ENCODE assay signal across 11 cellular contexts in the genomic region with DNA sequence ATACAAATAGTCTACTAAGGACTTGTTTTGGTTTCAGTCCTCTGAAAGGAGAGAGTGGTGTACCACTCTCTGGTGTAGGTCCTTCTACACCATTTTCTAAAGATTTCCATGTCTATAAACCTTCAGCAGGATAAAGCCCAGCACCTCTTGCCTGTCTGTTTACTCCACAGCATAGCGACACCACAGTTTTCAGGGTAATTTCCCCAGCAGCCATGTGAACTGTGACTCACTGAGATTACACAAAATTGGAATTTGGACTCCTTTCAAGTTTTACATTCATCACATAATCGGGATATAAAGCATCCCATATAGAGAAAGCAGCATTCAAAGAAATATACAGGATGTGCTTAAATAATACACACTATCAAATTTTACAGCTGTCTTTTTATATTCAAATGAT.
DNase-seq lines count a peak whose midpoint lies in the region; ATAC-seq and TF ChIP-seq lines count a peak whose summit lies in the region.
"Had no signal": no experiment of that assay in that cellular context is flagged by ENCODE, and none has a peak within 500 bp of the region (broad histone marks: within the 10 kb centered on the region; RNA-seq: fewer than 3 reads in every experiment).

No MANE protein-coding gene starts in this region.

- H3K4me3 ChIP-seq in cardiac fibroblast (replicated peaks in 1 of 2; ENCODE audit: low read depth in 2 of 2, low read length in 2 of 2) (no peak overlapping the region), mesodermal cell (ENCODE audit: extremely low read depth, insufficient read depth, low read length, poor library complexity, severe bottlenecking) (no peak overlapping the region)

- TF ChIP-seq CTCF in cardiac fibroblast (IDR thresholded peaks at IDR 0.05; ENCODE audit: low read depth, low read length) = no peak

- H3K9me3 ChIP-seq in mesodermal cell (ENCODE audit: control insufficient read depth, low read length) = no peaks in the 10 kb centered on the region

- H3K4me1 ChIP-seq in mesodermal cell (ENCODE audit: control insufficient read depth, insufficient read depth, low read length, poor library complexity, severe bottlenecking) = peaks cover 6% of the 10 kb centered on the region

- DNase-seq in COLO668 (lab: John Stamatoyannopoulos, UW; ENCODE audit: unreplicated experiment) = peak; percentile 7
- DNase-seq in LoVo (ENCODE audit: low spot score) = peak; percentile 74
- DNase-seq in cardiac fibroblast (ENCODE audit: low read depth in 2 of 2) = peak; percentile 92 to 95
- no peak for DNase-seq in midbrain (lab: John Stamatoyannopoulos, UW)
- DNase-seq in SKM-1 treated with dmso at 0.1 percent for 144 hours (lab: John Stamatoyannopoulos, UW; ENCODE audit: unreplicated experiment) = no peak
- no peak for DNase-seq in activated CD4-positive, alpha-beta T cell treated with anti-CD3 and anti-CD28 coated beads, Interleukin-2, amount 50 U/mL, for 4 hours
- DNase-seq: activated T-cell treated with anti-CD3 and anti-CD28 coated beads, Interleukin-2, amount 50 U/mL, for 1 hour; DND-41; endodermal cell had no signal

- no peaks in the 10 kb centered on the region for H3K36me3 ChIP-seq in mesodermal cell (ENCODE audit: control insufficient read depth, insufficient read depth, low read length)

- 78 to 82% methylated on average over 1 of the region's 2 CpGs for WGBS in mesodermal cell (ENCODE audit: insufficient coverage in 2 of 2), 2 experiments

- ATAC-seq in GM19463 (IDR thresholded peaks at IDR 0.05; ENCODE audit: unreplicated experiment) = no peak

- peak overlapping the region; percentile 58 for H3K27ac ChIP-seq in mesodermal cell (ENCODE audit: low read depth, low read length, severe bottlenecking)

Comparison
In these comparisons a context has a peak if more than half of its experiments do, and no peak if none do; other contexts are left out.
1. DNase-seq: peak in COLO668 (single experiment), LoVo (single experiment) and cardiac fibroblast (2 of 2); none in midbrain (single experiment), SKM-1 treated with dmso at 0.1 percent for 144 hours (single experiment) and activated CD4-positive, alpha-beta T cell treated with anti-CD3 and anti-CD28 coated beads, Interleukin-2, amount 50 U/mL, for 4 hours (0 of 2).